In the genomic region with DNA sequence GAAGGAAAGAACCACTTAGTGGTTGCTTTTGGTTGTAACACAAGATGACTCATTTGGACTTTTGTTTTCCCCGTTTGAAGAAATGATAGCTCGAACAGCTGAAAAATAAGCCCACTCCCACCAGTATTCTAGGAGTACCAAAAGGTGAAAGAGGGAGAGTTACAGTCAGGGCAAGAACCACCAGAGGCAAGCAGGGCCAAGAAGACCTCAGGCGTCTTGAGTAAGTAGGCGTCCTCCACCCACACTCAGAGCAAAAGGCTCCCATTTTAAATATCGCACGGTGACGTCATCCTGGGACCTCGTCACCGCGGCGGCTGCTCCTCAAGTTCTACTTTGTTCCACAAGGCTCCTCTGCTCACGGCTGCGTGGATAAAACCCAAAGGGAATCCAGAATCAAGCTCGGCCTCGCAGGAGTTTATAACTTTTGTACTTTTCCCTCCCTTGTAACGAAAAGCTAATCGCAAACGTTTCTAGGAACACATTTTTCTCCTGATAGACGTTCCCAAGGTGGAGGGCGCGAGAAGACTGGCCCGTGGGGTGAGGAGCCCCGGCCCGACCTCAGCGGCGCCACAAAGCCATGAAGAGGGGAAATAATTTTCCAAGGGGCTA, we compare ENCODE assay signal across 8 cellular contexts. TPM values are rescaled to one million over a fixed set of nuclear protein-coding genes. Genes with fewer than 3 reads are reported as not detected.
A peak's percentile ranks its signal among the peaks of the same experiment; 100 is the strongest.
DNase-seq lines count a peak whose midpoint lies in the region; ATAC-seq and TF ChIP-seq lines count a peak whose summit lies in the region.

No MANE protein-coding gene starts in this region.

- peak overlapping the region; percentile 97 for H3K27ac ChIP-seq in fibroblast of lung (ENCODE audit: insufficient read depth, low read length)
- H3K27ac ChIP-seq in naive thymus-derived CD4-positive, alpha-beta T cell (ENCODE audit: low read depth, low read length) = peak overlapping the region; percentile 72

- H3K79me2 ChIP-seq in fibroblast of lung (ENCODE audit: control insufficient read depth, insufficient read depth, low read length) = peaks cover 51% of the 10 kb centered on the region

- H3K36me3 Mint-ChIP-seq in Calu3 (ENCODE audit: insufficient read depth, unreplicated experiment) = peaks cover 31% of the 10 kb centered on the region
- peaks cover 4 to 26% of the 10 kb centered on the region in 2 donors for H3K36me3 Mint-ChIP-seq in activated T-cell treated with anti-CD3 and anti-CD28 coated beads, Interleukin-2, amount 50 U/mL, for 72 hours (ENCODE audit: insufficient read depth in 2 of 2)
- H3K36me3 Mint-ChIP-seq in naive thymus-derived CD4-positive, alpha-beta T cell = peaks cover 0 to 19% (median 5%) of the 10 kb centered on the region in 5 donors
- peaks cover 50% of the 10 kb centered on the region for H3K36me3 Mint-ChIP-seq in stimulated activated effector memory CD8-positive, alpha-beta T cell treated with anti-CD3 and anti-CD28 coated beads, Interleukin-12 subunit alpha, Interleukin-12 subunit beta, amount 100 ng/mL, for 72 hours

- no peaks in the 10 kb centered on the region for H3K4me1 ChIP-seq in fibroblast of lung (ENCODE audit: control insufficient read depth, extremely low read depth, insufficient read depth, low read length)
- H3K4me1 ChIP-seq in naive thymus-derived CD4-positive, alpha-beta T cell (ENCODE audit: control insufficient read depth in 2 of 2, insufficient read depth in 2 of 2, low read length in 2 of 2) = peaks cover 0 to 7% of the 10 kb centered on the region in 2 donors

- ATAC-seq in GM19468 (IDR thresholded peaks at IDR 0.05; ENCODE audit: extremely low read depth, unreplicated experiment) = peak; percentile 33
- ATAC-seq in activated T-cell treated with anti-CD3 and anti-CD28 coated beads, Interleukin-2, amount 50 U/mL, for 72 hours (replicated peaks in 1 of 2) = peak; percentile 65 to 69
- ATAC-seq in naive thymus-derived CD4-positive, alpha-beta T cell = peak; percentile 72
- peak; percentile 80 for ATAC-seq in stimulated activated effector memory CD8-positive, alpha-beta T cell treated with anti-CD3 and anti-CD28 coated beads, Interleukin-12 subunit alpha, Interleukin-12 subunit beta, amount 100 ng/mL, for 72 hours

- H3K27me3 Mint-ChIP-seq in Calu3 (ENCODE audit: unreplicated experiment) = no peaks in the 10 kb centered on the region
- no peaks in the 10 kb centered on the region for H3K27me3 Mint-ChIP-seq in activated T-cell treated with anti-CD3 and anti-CD28 coated beads, Interleukin-2, amount 50 U/mL, for 72 hours (ENCODE audit: low read depth)
- no peaks in the 10 kb centered on the region for H3K27me3 Mint-ChIP-seq in naive thymus-derived CD4-positive, alpha-beta T cell

- no peaks in the 10 kb centered on the region for H3K27me3 ChIP-seq in fibroblast of lung (ENCODE audit: control insufficient read depth, insufficient read depth, low read length)
- no peaks in the 10 kb centered on the region for H3K27me3 ChIP-seq in naive thymus-derived CD4-positive, alpha-beta T cell (ENCODE audit: control insufficient read depth in 2 of 2, insufficient read depth in 2 of 2, low read length in 2 of 2)

- H3K4me2 ChIP-seq in fibroblast of lung (ENCODE audit: extremely low read depth, insufficient read depth, low read length) = peak overlapping the region; percentile 85

- intact Hi-C loops in Calu3 (cut with micrococcal nuclease; ENCODE audit: unreplicated experiment) = no loop called here
- intact Hi-C loops in naive thymus-derived CD4-positive, alpha-beta T cell (cut with micrococcal nuclease) = loop anchor here (1.0 to 5.0 kb wide), 10 partner anchors 9 to 1879 kb away; partner anchors contain the start of genes C21orf91 (in 2 of the 2) and CXADR (in 1 of the 2)

- no peaks in the 10 kb centered on the region for H3K9me3 Mint-ChIP-seq in Calu3 (ENCODE audit: low read depth, unreplicated experiment)
- H3K9me3 Mint-ChIP-seq in activated T-cell treated with anti-CD3 and anti-CD28 coated beads, Interleukin-2, amount 50 U/mL, for 72 hours = no peaks in the 10 kb centered on the region
- H3K9me3 Mint-ChIP-seq in naive thymus-derived CD4-positive, alpha-beta T cell = peaks cover 0 to 3% (median 0%) of the 10 kb centered on the region in 11 donors
- no peaks in the 10 kb centered on the region for H3K9me3 Mint-ChIP-seq in stimulated activated effector memory CD8-positive, alpha-beta T cell treated with anti-CD3 and anti-CD28 coated beads, Interleukin-12 subunit alpha, Interleukin-12 subunit beta, amount 100 ng/mL, for 72 hours

- CTCF ChIA-PET in Calu3 (lab: Charles Lee) = interaction anchor here (0.6 kb wide), 1 partner anchor 223 kb away, joined by 3 read pairs; no protein-coding TSS in a partner anchor
- CTCF ChIA-PET in naive thymus-derived CD4-positive, alpha-beta T cell (lab: Charles Lee) = interaction anchor here (0.6 to 1.1 kb wide), 3 partner anchors 25 to 1278 kb away, joined by 3 to 4 read pairs (median 3); no protein-coding TSS in a partner anchor

- peak overlapping the region; percentile 69 to 99 (median 86) for H3K4me3 ChIP-seq in fibroblast of lung (replicated peaks in 1 of 4; ENCODE audit: control extremely low read depth in 1 of 4, insufficient read depth in 1 of 4, low read depth in 3 of 4, low read length in 4 of 4)
- peak overlapping the region; percentile 83 for H3K4me3 ChIP-seq in naive thymus-derived CD4-positive, alpha-beta T cell (ENCODE audit: low read length)

- H4K20me1 ChIP-seq in fibroblast of lung (ENCODE audit: control insufficient read depth, extremely low read depth, insufficient read depth, low read length) = no peaks in the 10 kb centered on the region

- H3K4me1 Mint-ChIP-seq in Calu3 (ENCODE audit: low read depth, unreplicated experiment) = no peaks in the 10 kb centered on the region
- peaks cover 42% of the 10 kb centered on the region for H3K4me1 Mint-ChIP-seq in activated T-cell treated with anti-CD3 and anti-CD28 coated beads, Interleukin-2, amount 50 U/mL, for 72 hours (ENCODE audit: low read depth)
- peaks cover 7 to 65% (median 19%) of the 10 kb centered on the region in 7 donors for H3K4me1 Mint-ChIP-seq in naive thymus-derived CD4-positive, alpha-beta T cell
- peaks cover 24% of the 10 kb centered on the region for H3K4me1 Mint-ChIP-seq in stimulated activated effector memory CD8-positive, alpha-beta T cell treated with anti-CD3 and anti-CD28 coated beads, Interleukin-12 subunit alpha, Interleukin-12 subunit beta, amount 100 ng/mL, for 72 hours

- peak overlapping the region; percentile 84 for H3K27ac Mint-ChIP-seq in Calu3 (ENCODE audit: unreplicated experiment)
- H3K27ac Mint-ChIP-seq in activated T-cell treated with anti-CD3 and anti-CD28 coated beads, Interleukin-2, amount 50 U/mL, for 72 hours = peak overlapping the region; percentile 96
- peak overlapping the region; percentile 77 to 100 (median 93) for H3K27ac Mint-ChIP-seq in naive thymus-derived CD4-positive, alpha-beta T cell
- H3K27ac Mint-ChIP-seq in stimulated activated effector memory CD8-positive, alpha-beta T cell treated with anti-CD3 and anti-CD28 coated beads, Interleukin-12 subunit alpha, Interleukin-12 subunit beta, amount 100 ng/mL, for 72 hours = peak overlapping the region; percentile 92

- POLR2A ChIA-PET in naive thymus-derived CD4-positive, alpha-beta T cell (lab: Charles Lee) = interaction anchor here (1.2 to 1.3 kb wide), 3 partner anchors 9 to 207 kb away, joined by 3 to 4 read pairs (median 4); partner anchors contain the start of gene CXADR

- H3K9me3 ChIP-seq in fibroblast of lung (ENCODE audit: control insufficient read depth, insufficient read depth, low read depth, low read length) = no peaks in the 10 kb centered on the region
- no peaks in the 10 kb centered on the region for H3K9me3 ChIP-seq in naive thymus-derived CD4-positive, alpha-beta T cell (ENCODE audit: control insufficient read depth in 2 of 3, low read length in 3 of 3)

- peak overlapping the region; percentile 94 for H2AFZ ChIP-seq in fibroblast of lung (ENCODE audit: low read length)

- TSS peak; percentile 28 for BruUV-seq in Calu3 (replicated peaks; lab: Mats Ljungman, UMichigan)

- H3K9ac ChIP-seq in fibroblast of lung (ENCODE audit: insufficient read depth, low read length) = peak overlapping the region; percentile 89

- TF ChIP-seq CTCF in Calu3 (IDR thresholded peaks at IDR 0.05; ENCODE audit: unreplicated experiment) (no peak), fibroblast of lung (conservative IDR thresholded peaks at IDR 0.05 in 1 of 2, IDR thresholded peaks at IDR 0.05 in 1 of 2; ENCODE audit: low read depth in 1 of 2, low read length in 2 of 2) (no peak)

- peak; percentile 61 for DNase-seq in Calu3
- DNase-seq in HPDE6-E6E7 (ENCODE audit: extremely low spot score) = peak; percentile 56
- peak; percentile 30 for DNase-seq in OCI-M2 (lab: John Stamatoyannopoulos, UW; ENCODE audit: unreplicated experiment)
- peak; percentile 84 for DNase-seq in activated T-cell treated with anti-CD3 and anti-CD28 coated beads, Interleukin-2, amount 50 U/mL, for 72 hours
- peak; percentile 94 for DNase-seq in fibroblast of lung (ENCODE audit: low read depth in 2 of 2)
- DNase-seq in naive thymus-derived CD4-positive, alpha-beta T cell = peak; percentile 57 to 84 (median 73)
- DNase-seq in stimulated activated effector memory CD8-positive, alpha-beta T cell treated with anti-CD3 and anti-CD28 coated beads, Interleukin-12 subunit alpha, Interleukin-12 subunit beta, amount 100 ng/mL, for 72 hours (ENCODE audit: low spot score in 2 of 2) = peak; percentile 74 to 87

- H3K36me3 ChIP-seq in fibroblast of lung (ENCODE audit: control insufficient read depth, insufficient read depth, low read length) = peaks cover 3% of the 10 kb centered on the region
- peaks cover 0 to 10% (median 0%) of the 10 kb centered on the region in 3 experiments for H3K36me3 ChIP-seq in naive thymus-derived CD4-positive, alpha-beta T cell (ENCODE audit: control insufficient read depth in 2 of 3, insufficient read depth in 3 of 3, low read length in 3 of 3)

- peak overlapping the region; percentile 77 for H3K4me3 Mint-ChIP-seq in Calu3 (ENCODE audit: low read depth, unreplicated experiment)
- H3K4me3 Mint-ChIP-seq in activated T-cell treated with anti-CD3 and anti-CD28 coated beads, Interleukin-2, amount 50 U/mL, for 72 hours = peak overlapping the region; percentile 91 to 96
- peak overlapping the region; percentile 85 to 98 (median 90) for H3K4me3 Mint-ChIP-seq in naive thymus-derived CD4-positive, alpha-beta T cell
- peak overlapping the region; percentile 85 for H3K4me3 Mint-ChIP-seq in stimulated activated effector memory CD8-positive, alpha-beta T cell treated with anti-CD3 and anti-CD28 coated beads, Interleukin-12 subunit alpha, Interleukin-12 subunit beta, amount 100 ng/mL, for 72 hours

RNA-seq across cellular contexts. Expression of gene BTG3, which starts 1.2 kb away (rescaled TPM):
- total RNA-seq in Calu3 (2022) (28.0 and 39.0 TPM in 2 replicates), fibroblast of lung (27.5 and 32.5 TPM in 2 replicates)
- 10 to 100 TPM; 33.8 to 35.0 TPM for total RNA-seq in activated T-cell treated with anti-CD3 and anti-CD28 coated beads, Interleukin-2, amount 50 U/mL, for 72 hours
- 51.2 and 53.6 TPM in 2 replicates for polyA plus RNA-seq in fibroblast of lung
- 29.5 and 34.7 TPM in 2 replicates for polyA plus RNA-seq in fibroblast of lung (2012)
- polyA minus RNA-seq in fibroblast of lung (ENCODE audit: low replicate concordance) = 1.4 and 1.5 TPM in 2 replicates
- total RNA-seq in naive thymus-derived CD4-positive, alpha-beta T cell = 10 to 100 TPM; 13.9 to 57.3 (median 48.5) TPM
- 1 to 10 TPM; 3.2 to 6.8 TPM for polyA plus RNA-seq in naive thymus-derived CD4-positive, alpha-beta T cell

Comparison
In these comparisons a context has a peak if more than half of its experiments do, and no peak if none do; other contexts are left out.
1. Peak in every context shown above with its lines: DNase-seq, ATAC-seq, H3K4me3 ChIP-seq and H3K27ac ChIP-seq.
2. DNase-seq: peak in every context shown above with its lines; median percentile 94 in fibroblast of lung; 84 in activated T-cell treated with anti-CD3 and anti-CD28 coated beads, Interleukin-2, amount 50 U/mL, for 72 hours; 80 in stimulated activated effector memory CD8-positive, alpha-beta T cell treated with anti-CD3 and anti-CD28 coated beads, Interleukin-12 subunit alpha, Interleukin-12 subunit beta, amount 100 ng/mL, for 72 hours; 73 in naive thymus-derived CD4-positive, alpha-beta T cell; 61 in Calu3; 56 in HPDE6-E6E7; 30 in OCI-M2.